Comparison of ENCODE assay signal across 14 cellular contexts in genomic region chr17:9356488-9356911, GRCh38.
DNase-seq lines count a peak whose midpoint lies in the region; ATAC-seq, FAIRE-seq and TF ChIP-seq lines count a peak whose summit lies in the region.
"Had no signal": no experiment of that assay in that cellular context is flagged by ENCODE, and none has a peak within 500 bp of the region (broad histone marks: within the 10 kb centered on the region; RNA-seq: fewer than 3 reads in every experiment).

No MANE protein-coding gene starts in this region.

- no peak overlapping the region for H3K27ac ChIP-seq in right lobe of liver
- no peak overlapping the region for H3K27ac ChIP-seq in HepG2 (ENCODE audit: extremely low read length, insufficient read depth, low read length)
- no peak overlapping the region for H3K27ac ChIP-seq in left lung
- H3K27ac ChIP-seq in RWPE1 = no peak overlapping the region
- H3K27ac ChIP-seq: uterus had no signal

- TF ChIP-seq EP300 in HepG2 (IDR thresholded peaks at IDR 0.05; ENCODE audit: low read depth in 2 of 2, low read length in 2 of 2) = no peak
- no peak for TF ChIP-seq EP300 in HepG2 (CRISPR knock-in tag; IDR thresholded peaks at IDR 0.05; ENCODE audit: borderline replicate concordance)

- H3K4me3 ChIP-seq in right lobe of liver (no peak overlapping the region), HepG2 (replicated peaks in 1 of 3; ENCODE audit: insufficient read depth in 1 of 3, low read depth in 2 of 3, low read length in 3 of 3) (no peak overlapping the region), left lung (no peak overlapping the region)
- H3K4me3 ChIP-seq: uterus had no signal

- intact Hi-C loops in right lobe of liver (cut with DNase I) = no loop called here
- intact Hi-C loops in HepG2 (cut with micrococcal nuclease; ENCODE audit: unreplicated experiment) = no loop called here
- intact Hi-C loops in left lung (cut with DNase I) = no loop called here

- FAIRE-seq in HepG2 (lab: Jason Lieb, UNC) = no peak
- FAIRE-seq: kidney had no signal

- in situ Hi-C loops in HepG2 (cut with HindIII; ENCODE audit: extremely low pct_ligation_motif_present, low pct_unique_long_range_greater_than_20kb) = no loop called here

- DNase-seq in right lobe of liver (no peak), HepG2 (ENCODE audit: low spot score) (no peak), anterior cingulate cortex (lab: John Stamatoyannopoulos, UW) (peak in 52 of 58 donors; percentile 3 to 84 (median 47)), left lung (no peak), RWPE1 (ENCODE audit: low spot score) (no peak), NCI-H2227 treated with DMSO at 0.1 percent for 48 hours (lab: John Stamatoyannopoulos, UW) (no peak)
- no peak for DNase-seq in activated naive CD8-positive, alpha-beta T cell treated with anti-CD3 and anti-CD28 coated beads for 36 hours
- DNase-seq: activated CD4-positive, alpha-beta T cell treated with anti-CD3 and anti-CD28 coated beads, Interleukin-2, amount 50 U/mL, for 4 hours; activated gamma-delta T cell treated with Interleukin-2 at 50 U/mL for 16 hours; kidney; NCI-H748 treated with DMSO at 0.1 percent for 48 hours; uterus had no signal

- no peak overlapping the region for H3K9ac ChIP-seq in HepG2 (ENCODE audit: insufficient read depth, low read depth, low read length)

- no peaks in the 10 kb centered on the region for H3K9me3 ChIP-seq in right lobe of liver
- no peaks in the 10 kb centered on the region for H3K9me3 ChIP-seq in HepG2 (ENCODE audit: low read length)
- H3K9me3 ChIP-seq in left lung = no peaks in the 10 kb centered on the region
- H3K9me3 ChIP-seq: uterus had no signal

- no peaks in the 10 kb centered on the region for H3K27me3 ChIP-seq in right lobe of liver
- H3K27me3 ChIP-seq in HepG2 (ENCODE audit: control insufficient read depth in 1 of 2, insufficient read depth in 2 of 2, low read length in 2 of 2) = no peaks in the 10 kb centered on the region
- H3K27me3 ChIP-seq in left lung = no peaks in the 10 kb centered on the region
- H3K27me3 ChIP-seq: uterus had no signal

- no peak for TF ChIP-seq RAD21 in HepG2 (CRISPR knock-in tag; IDR thresholded peaks at IDR 0.05)

- H3K27ac Mint-ChIP-seq in activated naive CD8-positive, alpha-beta T cell treated with anti-CD3 and anti-CD28 coated beads for 36 hours = no peak overlapping the region
- H3K27ac Mint-ChIP-seq: T-helper 1 cell treated with Interleukin-12 subunit alpha and Interleukin-12 subunit beta and Interleukin-4 antibody, amounts not matched to agents 30 μg/mL and 1 μg/mL, for 36 hours had no signal

- POLR2A ChIA-PET in HepG2 (lab: Yijun Ruan, JAX) (no interaction called here), RWPE1 (lab: Yijun Ruan, JAX; ENCODE audit: low non-redundant PET) (no interaction called here)

- no CpG with 5 or more reads among the region's 3 CpGs for WGBS in right lobe of liver (ENCODE audit: insufficient coverage, low coverage, low lambda C conversion rate, missing lambda C conversion rate)
- WGBS in HepG2 (ENCODE audit: low lambda C conversion rate) = 90% methylated on average over 3 of the region's 3 CpGs

- no peaks in the 10 kb centered on the region for H3K27me3 Mint-ChIP-seq in activated naive CD8-positive, alpha-beta T cell treated with anti-CD3 and anti-CD28 coated beads for 36 hours

- H3K79me2 ChIP-seq in HepG2 (ENCODE audit: insufficient read depth, low read length) = no peaks in the 10 kb centered on the region

- no peak for TF ChIP-seq CTCF in right lobe of liver (IDR thresholded peaks at IDR 0.05)
- no peak for TF ChIP-seq CTCF in HepG2 (CRISPR knock-in tag; IDR thresholded peaks at IDR 0.05)
- TF ChIP-seq CTCF in left lung (IDR thresholded peaks at IDR 0.05) = no peak
- no peak for TF ChIP-seq CTCF in RWPE1 (conservative IDR thresholded peaks at IDR 0.05; ENCODE audit: low read depth)

- H3K4me1 Mint-ChIP-seq in activated naive CD8-positive, alpha-beta T cell treated with anti-CD3 and anti-CD28 coated beads for 36 hours = peaks cover 2% of the 10 kb centered on the region

- BruUV-seq in HepG2 (replicated peaks; lab: Mats Ljungman, UMichigan) = no TSS peak

- H3K4me2 ChIP-seq in HepG2 (ENCODE audit: low read depth, low read length) = no peak overlapping the region

- peaks cover 2% of the 10 kb centered on the region for H3K9me3 Mint-ChIP-seq in activated naive CD8-positive, alpha-beta T cell treated with anti-CD3 and anti-CD28 coated beads for 36 hours
- H3K9me3 Mint-ChIP-seq: T-helper 1 cell treated with Interleukin-12 subunit alpha and Interleukin-12 subunit beta and Interleukin-4 antibody, amounts not matched to agents 30 μg/mL and 1 μg/mL, for 36 hours had no signal

- no peak overlapping the region for H3K4me3 Mint-ChIP-seq in activated naive CD8-positive, alpha-beta T cell treated with anti-CD3 and anti-CD28 coated beads for 36 hours
- H3K4me3 Mint-ChIP-seq: T-helper 1 cell treated with Interleukin-12 subunit alpha and Interleukin-12 subunit beta and Interleukin-4 antibody, amounts not matched to agents 30 μg/mL and 1 μg/mL, for 36 hours had no signal

- H3K4me1 ChIP-seq in right lobe of liver = peaks cover 0 to 17% (median 1%) of the 10 kb centered on the region in 4 donors
- H3K4me1 ChIP-seq in HepG2 (ENCODE audit: insufficient read depth, low read length) = peaks cover 33% of the 10 kb centered on the region
- H3K4me1 ChIP-seq in left lung = peaks cover 5 to 7% of the 10 kb centered on the region in 2 donors
- H3K4me1 ChIP-seq: uterus had no signal

- CTCF ChIA-PET in HepG2 (lab: Yijun Ruan, JAX; ENCODE audit: low intra/inter-chr PET ratio, low total read pairs) (no interaction called here), RWPE1 (lab: Yijun Ruan, JAX) (no interaction called here)

- no peak overlapping the region for H2AFZ ChIP-seq in HepG2 (ENCODE audit: low read length)

- H3K36me3 ChIP-seq in right lobe of liver = no peaks in the 10 kb centered on the region
- no peaks in the 10 kb centered on the region for H3K36me3 ChIP-seq in HepG2 (replicated peaks in 1 of 2; ENCODE audit: control insufficient read depth in 1 of 2, insufficient read depth in 2 of 2, low read length in 2 of 2)
- no peaks in the 10 kb centered on the region for H3K36me3 ChIP-seq in left lung
- H3K36me3 ChIP-seq: uterus had no signal

- TF ChIP-seq POLR2A in right lobe of liver (IDR thresholded peaks at IDR 0.05) (no peak), HepG2 (IDR thresholded peaks at IDR 0.05; ENCODE audit: insufficient read depth in 1 of 2, low read depth in 2 of 2, low read length in 2 of 2) (no peak)

- ATAC-seq in right lobe of liver = peak in 3 of 4 donors; percentile 34 to 44 (median 34)
- no peak for ATAC-seq in HepG2
- peak; percentile 51 for ATAC-seq in left lung
- no peak for ATAC-seq in GM21423 (IDR thresholded peaks at IDR 0.05; ENCODE audit: unreplicated experiment)

- no peaks in the 10 kb centered on the region for H4K20me1 ChIP-seq in HepG2 (ENCODE audit: insufficient read depth, low read length)

- peaks cover 6% of the 10 kb centered on the region for H3K36me3 Mint-ChIP-seq in activated naive CD8-positive, alpha-beta T cell treated with anti-CD3 and anti-CD28 coated beads for 36 hours

TF ChIP-seq in HepG2, 621 proteins besides CTCF, POLR2A, EP300 and RAD21:
- no peak for TF ChIP-seq PHB2 (IDR thresholded peaks at IDR 0.05; ENCODE audit: partially characterized antibody)
- no peak for TF ChIP-seq KLF11 (CRISPR knock-in tag; IDR thresholded peaks at IDR 0.05)
- no peak for TF ChIP-seq BORCS8-MEF2B (CRISPR knock-in tag; IDR thresholded peaks at IDR 0.05)
- TF ChIP-seq KLF6 (CRISPR knock-in tag; IDR thresholded peaks at IDR 0.05) = no peak
TF ChIP-seq in HepG2: peak in this region for 0.

Comparison
In these comparisons a context has a peak if more than half of its experiments do, and no peak if none do; other contexts are left out.
1. ATAC-seq: peak in right lobe of liver (3 of 4) and left lung (single experiment); none in HepG2 (single experiment) and GM21423 (single experiment).
2. DNase-seq: peak in anterior cingulate cortex (52 of 58); none in right lobe of liver (0 of 3), HepG2 (single experiment), left lung (0 of 2), RWPE1 (single experiment), NCI-H2227 treated with DMSO at 0.1 percent for 48 hours (single experiment) and activated naive CD8-positive, alpha-beta T cell treated with anti-CD3 and anti-CD28 coated beads for 36 hours (single experiment).